ENCODE assay signal across 6 cellular contexts in genomic region chr15:64073496-64073895, GRCh38. TPM values are rescaled to one million over a fixed set of nuclear protein-coding genes. Genes with fewer than 3 reads are reported as not detected.
A peak's percentile ranks its signal among the peaks of the same experiment; 100 is the strongest.
DNase-seq lines count a peak whose midpoint lies in the region; ATAC-seq, FAIRE-seq and TF ChIP-seq lines count a peak whose summit lies in the region.
"Not testable (repeated sequence)": the region's sequence is repeated elsewhere in the genome, so short reads cannot be mapped to it uniquely, and the experiment has no call there.

No MANE protein-coding gene starts in this region.

- H3K4me1 ChIP-seq in A549 (peaks cover 33% of the 10 kb centered on the region), HepG2 (ENCODE audit: insufficient read depth, low read length) (peaks cover 56% of the 10 kb centered on the region), pancreas (peaks cover 24 to 57% (median 44%) of the 10 kb centered on the region in 3 donors)

- H3K27ac ChIP-seq in A549; HepG2 (ENCODE audit: extremely low read length, insufficient read depth, low read length): not testable (repeated sequence)
- H3K27ac ChIP-seq in VCaP (peak overlapping the region; percentile 99), pancreas (peak overlapping the region in 3 of 4 donors; percentile 13 to 91 (median 80))

- not testable (repeated sequence) for H4K20me1 ChIP-seq in HepG2 (ENCODE audit: insufficient read depth, low read length)

- not testable (repeated sequence) for H3K9me3 ChIP-seq in A549; HepG2 (ENCODE audit: low read length); pancreas

- ATAC-seq in A549, HepG2, pancreas: not testable (repeated sequence)

- DNase-seq in A549 (ENCODE audit: low read depth in 1 of 2, low spot score in 1 of 2); HepG2 (ENCODE audit: low spot score); pancreas: not testable (repeated sequence)
- peak; percentile 32 for DNase-seq in ELR (ENCODE audit: low read depth)
- peak; percentile 23 for DNase-seq in dermis blood vessel endothelial cell

- FAIRE-seq in A549 (lab: Jason Lieb, UNC); HepG2 (lab: Jason Lieb, UNC); pancreas (lab: Jason Lieb, UNC): not testable (repeated sequence)

- TF ChIP-seq CTCF in A549 (IDR thresholded peaks at IDR 0.05); VCaP (conservative IDR thresholded peaks at IDR 0.05); HepG2 (CRISPR knock-in tag; IDR thresholded peaks at IDR 0.05); pancreas (IDR thresholded peaks at IDR 0.05): not testable (repeated sequence)

- H3K27me3 ChIP-seq in HepG2 (ENCODE audit: control insufficient read depth in 1 of 2, insufficient read depth in 2 of 2, low read length in 2 of 2); pancreas: not testable (repeated sequence)

- in situ Hi-C loops in HepG2 (cut with HindIII; ENCODE audit: extremely low pct_ligation_motif_present, low pct_unique_long_range_greater_than_20kb), result not testable (repeated sequence)

- WGBS in A549 (ENCODE audit: missing lambda C conversion rate), result 96% methylated on average over 2 of the region's 2 CpGs
- WGBS in HepG2 (ENCODE audit: low lambda C conversion rate), result 100% methylated on average over 2 of the region's 2 CpGs
- WGBS in pancreas, 2 donors, result 90 to 92% methylated on average over 2 of the region's 2 CpGs

- POLR2A ChIA-PET in A549 (lab: Yijun Ruan, JAX), result not testable (repeated sequence)
- POLR2A ChIA-PET in HepG2 (lab: Yijun Ruan, JAX), result interaction anchor here (1.2 to 6.9 kb wide), 3 partner anchors 20 to 463 kb away, joined by 3 to 88 read pairs (median 3); partner anchors contain the start of genes CIAO2A and SNX1

- not testable (repeated sequence) for TF ChIP-seq EP300 in A549 (IDR thresholded peaks at IDR 0.05); HepG2 (IDR thresholded peaks at IDR 0.05; ENCODE audit: low read depth in 2 of 2, low read length in 2 of 2); HepG2 (CRISPR knock-in tag; IDR thresholded peaks at IDR 0.05; ENCODE audit: borderline replicate concordance)

- H3K79me2 ChIP-seq in HepG2 (ENCODE audit: insufficient read depth, low read length), result not testable (repeated sequence)

- intact Hi-C loops in HepG2 (cut with micrococcal nuclease; ENCODE audit: unreplicated experiment), result loop anchor here (2.0 kb wide), 1 partner anchor 19 kb away; the partner anchor contains the start of gene CIAO2A
- intact Hi-C loops in pancreas (cut with DNase I), result not testable (repeated sequence)

- H3K4me3 ChIP-seq in A549, pancreas: not testable (repeated sequence)
- peak overlapping the region in 1 of 3 experiments; percentile 0; a peak in 1 of 6 replicates for H3K4me3 ChIP-seq in HepG2 (replicated peaks in 1 of 3; ENCODE audit: insufficient read depth in 1 of 3, low read depth in 2 of 3, low read length in 3 of 3)

- not testable (repeated sequence) for H3K9ac ChIP-seq in HepG2 (ENCODE audit: insufficient read depth, low read depth, low read length)

- CTCF ChIA-PET in A549 (lab: Yijun Ruan, JAX), result interaction anchor here (1.1 to 3.2 kb wide), 4 partner anchors 27 to 462 kb away, joined by 3 to 18 read pairs (median 5); partner anchors contain the start of gene DAPK2
- CTCF ChIA-PET in HepG2 (lab: Yijun Ruan, JAX; ENCODE audit: low intra/inter-chr PET ratio, low total read pairs), result not testable (repeated sequence)

- H2AFZ ChIP-seq in HepG2 (ENCODE audit: low read length), result not testable (repeated sequence)

- TF ChIP-seq POLR2A in A549 (IDR thresholded peaks at IDR 0.05; ENCODE audit: low read length); HepG2 (IDR thresholded peaks at IDR 0.05; ENCODE audit: insufficient read depth in 1 of 2, low read depth in 2 of 2, low read length in 2 of 2): not testable (repeated sequence)

- not testable (repeated sequence) for BruUV-seq in HepG2 (replicated peaks; lab: Mats Ljungman, UMichigan)

- 0 out of 3 replicates have a peak overlapping the region, but pooled peaks have one; percentile 47 for H3K4me2 ChIP-seq in A549
- peak overlapping the region; percentile 59 for H3K4me2 ChIP-seq in HepG2 (ENCODE audit: low read depth, low read length)

- not testable (repeated sequence) for TF ChIP-seq RAD21 in A549 (conservative IDR thresholded peaks at IDR 0.05 in 1 of 2, IDR thresholded peaks at IDR 0.05 in 1 of 2); HepG2 (CRISPR knock-in tag; IDR thresholded peaks at IDR 0.05)

- H3K36me3 ChIP-seq in HepG2 (replicated peaks in 1 of 2; ENCODE audit: control insufficient read depth in 1 of 2, insufficient read depth in 2 of 2, low read length in 2 of 2); pancreas: not testable (repeated sequence)

RNA-seq across cellular contexts. Expression of gene CIAO2A, which starts 20.1 kb away (rescaled TPM):
- polyA plus RNA-seq in A549 (2011; rRNA removed) (149 and 231 TPM in 2 replicates), A549 (2017; fragmentation: RNase III; extraction: RNeasy Plus Mini Kit Qiagen cat#74134 plus additional on column Dnase treatment) (140 to 156 TPM (median 141 TPM) in 3 replicates), HepG2 (2011; rRNA removed) (60.7 and 83.0 TPM in 2 replicates), pancreas (10 to 100 TPM; 42.0 to 61.2 TPM)
- 76.0 and 89.9 TPM in 2 replicates for polyA plus RNA-seq in A549 (2012; cell fraction: cytosol; rRNA removed)
- polyA plus RNA-seq in A549 (2012; cell fraction: nucleus; rRNA removed), result 16.9 and 42.0 TPM in 2 replicates
- polyA minus RNA-seq in A549 (2011; rRNA and poly(A)+ RNA removed), result 9.0 and 9.5 TPM in 2 replicates
- total RNA-seq in dermis blood vessel endothelial cell (38.9 and 46.6 TPM in 2 replicates), HepG2 (2016; rRNA removed; fragmentation: Illumina TruSeq; extraction: Trizol) (100 and 114 TPM in 2 replicates), pancreas (10 to 100 TPM; 16.0 to 44.1 (median 26.3) TPM)
- 117 and 120 TPM in 2 replicates for total RNA-seq in HepG2 (2016; cell fraction: cytosol; rRNA removed; fragmentation: Illumina TruSeq; extraction: Trizol; ENCODE audit: low read depth)
- total RNA-seq in HepG2 (2016; cell fraction: insoluble cytoplasmic fraction; rRNA removed; fragmentation: Illumina TruSeq; extraction: Trizol), result 104 and 128 TPM in 2 replicates
- 188 and 189 TPM in 2 replicates for total RNA-seq in HepG2 (2016; cell fraction: membrane; rRNA removed; fragmentation: Illumina TruSeq; extraction: Trizol)
- total RNA-seq in HepG2 (2016; cell fraction: nucleus; rRNA removed; fragmentation: Illumina TruSeq; extraction: Trizol), result 45.9 and 47.2 TPM in 2 replicates
- polyA plus RNA-seq in HepG2 (2011; cell fraction: cytosol; rRNA removed), result 47.8 and 57.9 TPM in 2 replicates
- polyA plus RNA-seq in HepG2 (2011; cell fraction: nucleus; rRNA removed), result 10.1 and 17.2 TPM in 2 replicates
- 66.7 and 86.2 TPM in 2 replicates for polyA plus RNA-seq in HepG2 (2012)
- 136 and 156 TPM in 2 replicates for polyA plus RNA-seq in HepG2 (2016; cell fraction: cytosol; fragmentation: Illumina TruSeq; extraction: Trizol; ENCODE audit: low read depth)
- 144 and 157 TPM in 2 replicates for polyA plus RNA-seq in HepG2 (2016; cell fraction: insoluble cytoplasmic fraction; fragmentation: Illumina TruSeq; extraction: Trizol; ENCODE audit: low read depth)
- polyA plus RNA-seq in HepG2 (2016; cell fraction: membrane; fragmentation: Illumina TruSeq; extraction: Trizol; ENCODE audit: low read depth), result 185 and 196 TPM in 2 replicates
- 78.4 and 88.1 TPM in 2 replicates for polyA plus RNA-seq in HepG2 (2016; cell fraction: nucleus; fragmentation: Illumina TruSeq; extraction: Trizol; ENCODE audit: insufficient read depth, low read depth)
- polyA minus RNA-seq in HepG2 (2011; rRNA and poly(A)+ RNA removed; ENCODE audit: low replicate concordance), result 5.8 and 12.6 TPM in 2 replicates
- 13.1 and 13.5 TPM in 2 replicates for polyA minus RNA-seq in HepG2 (2011; cell fraction: cytosol; rRNA and poly(A)+ RNA removed)
- 11.3 and 13.7 TPM in 2 replicates for polyA minus RNA-seq in HepG2 (2011; cell fraction: nucleus; rRNA and poly(A)+ RNA removed)

RNA-seq across cellular contexts. Expression of gene SNX1, which starts 22.3 kb away (rescaled TPM):
- polyA plus RNA-seq in A549 (2011; rRNA removed) (89.4 and 95.7 TPM in 2 replicates), A549 (2017; fragmentation: RNase III; extraction: RNeasy Plus Mini Kit Qiagen cat#74134 plus additional on column Dnase treatment) (81.8 to 87.3 TPM (median 86.7 TPM) in 3 replicates), HepG2 (2011; rRNA removed) (60.1 and 63.5 TPM in 2 replicates), pancreas (10 to 100 TPM; 32.9 to 36.6 TPM)
- polyA plus RNA-seq in A549 (2012; cell fraction: cytosol; rRNA removed), result 79.2 and 87.7 TPM in 2 replicates
- polyA plus RNA-seq in A549 (2012; cell fraction: nucleus; rRNA removed), result 104 and 125 TPM in 2 replicates
- 64.9 and 79.0 TPM in 2 replicates for polyA minus RNA-seq in A549 (2011; rRNA and poly(A)+ RNA removed)
- total RNA-seq in dermis blood vessel endothelial cell (52.4 and 56.2 TPM in 2 replicates), HepG2 (2016; rRNA removed; fragmentation: Illumina TruSeq; extraction: Trizol) (29.3 and 58.2 TPM in 2 replicates), pancreas (10 to 100 TPM; 41.3 to 82.4 (median 49.5) TPM)
- 12.4 and 14.5 TPM in 2 replicates for total RNA-seq in HepG2 (2016; cell fraction: cytosol; rRNA removed; fragmentation: Illumina TruSeq; extraction: Trizol; ENCODE audit: low read depth)
- total RNA-seq in HepG2 (2016; cell fraction: insoluble cytoplasmic fraction; rRNA removed; fragmentation: Illumina TruSeq; extraction: Trizol), result 28.7 and 54.5 TPM in 2 replicates
- total RNA-seq in HepG2 (2016; cell fraction: membrane; rRNA removed; fragmentation: Illumina TruSeq; extraction: Trizol), result 20.0 and 22.0 TPM in 2 replicates
- total RNA-seq in HepG2 (2016; cell fraction: nucleus; rRNA removed; fragmentation: Illumina TruSeq; extraction: Trizol), result 37.1 and 41.6 TPM in 2 replicates
- polyA plus RNA-seq in HepG2 (2011; cell fraction: cytosol; rRNA removed), result 48.1 and 49.3 TPM in 2 replicates
- 116 and 118 TPM in 2 replicates for polyA plus RNA-seq in HepG2 (2011; cell fraction: nucleus; rRNA removed)
- 46.7 and 52.1 TPM in 2 replicates for polyA plus RNA-seq in HepG2 (2012)
- 14.2 and 16.4 TPM in 2 replicates for polyA plus RNA-seq in HepG2 (2016; cell fraction: cytosol; fragmentation: Illumina TruSeq; extraction: Trizol; ENCODE audit: low read depth)
- polyA plus RNA-seq in HepG2 (2016; cell fraction: insoluble cytoplasmic fraction; fragmentation: Illumina TruSeq; extraction: Trizol; ENCODE audit: low read depth), result 117 and 119 TPM in 2 replicates
- 22.7 and 27.4 TPM in 2 replicates for polyA plus RNA-seq in HepG2 (2016; cell fraction: membrane; fragmentation: Illumina TruSeq; extraction: Trizol; ENCODE audit: low read depth)
- polyA plus RNA-seq in HepG2 (2016; cell fraction: nucleus; fragmentation: Illumina TruSeq; extraction: Trizol; ENCODE audit: insufficient read depth, low read depth), result 118 and 124 TPM in 2 replicates
- 89.7 and 117 TPM in 2 replicates for polyA minus RNA-seq in HepG2 (2011; rRNA and poly(A)+ RNA removed; ENCODE audit: low replicate concordance)
- polyA minus RNA-seq in HepG2 (2011; cell fraction: cytosol; rRNA and poly(A)+ RNA removed), result 36.7 and 43.3 TPM in 2 replicates
- polyA minus RNA-seq in HepG2 (2011; cell fraction: nucleus; rRNA and poly(A)+ RNA removed), result 56.4 and 70.6 TPM in 2 replicates

RNA-seq across cellular contexts. Expression of gene DAPK2, which starts 27.2 kb away (rescaled TPM):
- polyA plus RNA-seq in A549 (2011; rRNA removed), result 4.2 and 4.8 TPM in 2 replicates
- polyA plus RNA-seq in A549 (2012; cell fraction: cytosol; rRNA removed), result 4.5 and 5.5 TPM in 2 replicates
- 7.6 and 9.2 TPM in 2 replicates for polyA plus RNA-seq in A549 (2012; cell fraction: nucleus; rRNA removed)
- 3.1 to 4.3 TPM (median 3.4 TPM) in 3 replicates for polyA plus RNA-seq in A549 (2017; fragmentation: RNase III; extraction: RNeasy Plus Mini Kit Qiagen cat#74134 plus additional on column Dnase treatment)
- polyA minus RNA-seq in A549 (2011; rRNA and poly(A)+ RNA removed), result 3.4 and 4.8 TPM in 2 replicates
- 6.5 and 21.1 TPM in 2 replicates for total RNA-seq in dermis blood vessel endothelial cell
- total RNA-seq in HepG2 (2016; rRNA removed; fragmentation: Illumina TruSeq; extraction: Trizol), result 0.14 and 0.33 TPM in 2 replicates
- not detected in 2 replicates for total RNA-seq in HepG2 (2016; cell fraction: cytosol; rRNA removed; fragmentation: Illumina TruSeq; extraction: Trizol; ENCODE audit: low read depth)
- total RNA-seq in HepG2 (2016; cell fraction: insoluble cytoplasmic fraction; rRNA removed; fragmentation: Illumina TruSeq; extraction: Trizol), result 0.09 TPM in 1 of 2 replicates, not detected in the other
- total RNA-seq in HepG2 (2016; cell fraction: membrane; rRNA removed; fragmentation: Illumina TruSeq; extraction: Trizol), result not detected in 2 replicates
- total RNA-seq in HepG2 (2016; cell fraction: nucleus; rRNA removed; fragmentation: Illumina TruSeq; extraction: Trizol), result not detected in 2 replicates
- polyA plus RNA-seq in HepG2 (2011; rRNA removed), result 0.63 and 1.3 TPM in 2 replicates
- 0.43 and 1.0 TPM in 2 replicates for polyA plus RNA-seq in HepG2 (2011; cell fraction: cytosol; rRNA removed)
- polyA plus RNA-seq in HepG2 (2011; cell fraction: nucleus; rRNA removed), result 1.5 and 4.0 TPM in 2 replicates
- 1.0 and 1.1 TPM in 2 replicates for polyA plus RNA-seq in HepG2 (2012)
- not detected in 2 replicates for polyA plus RNA-seq in HepG2 (2016; cell fraction: cytosol; fragmentation: Illumina TruSeq; extraction: Trizol; ENCODE audit: low read depth)
- polyA plus RNA-seq in HepG2 (2016; cell fraction: insoluble cytoplasmic fraction; fragmentation: Illumina TruSeq; extraction: Trizol; ENCODE audit: low read depth), result 0.14 TPM in 1 of 2 replicates, not detected in the other
- not detected in 2 replicates for polyA plus RNA-seq in HepG2 (2016; cell fraction: membrane; fragmentation: Illumina TruSeq; extraction: Trizol; ENCODE audit: low read depth)
- polyA plus RNA-seq in HepG2 (2016; cell fraction: nucleus; fragmentation: Illumina TruSeq; extraction: Trizol; ENCODE audit: insufficient read depth, low read depth), result 0.13 and 0.64 TPM in 2 replicates
- polyA minus RNA-seq in HepG2 (2011; rRNA and poly(A)+ RNA removed; ENCODE audit: low replicate concordance), result 0.74 and 9.0 TPM in 2 replicates
- 0.69 and 0.97 TPM in 2 replicates for polyA minus RNA-seq in HepG2 (2011; cell fraction: cytosol; rRNA and poly(A)+ RNA removed)
- 1.5 and 2.6 TPM in 2 replicates for polyA minus RNA-seq in HepG2 (2011; cell fraction: nucleus; rRNA and poly(A)+ RNA removed)
- 1 to 10 TPM; 2.1 to 8.0 (median 5.0) TPM for total RNA-seq in pancreas
- 1 to 10 TPM; 4.9 to 6.0 TPM for polyA plus RNA-seq in pancreas
